8 cellular contexts compared by ENCODE assay signal in the genomic region with DNA sequence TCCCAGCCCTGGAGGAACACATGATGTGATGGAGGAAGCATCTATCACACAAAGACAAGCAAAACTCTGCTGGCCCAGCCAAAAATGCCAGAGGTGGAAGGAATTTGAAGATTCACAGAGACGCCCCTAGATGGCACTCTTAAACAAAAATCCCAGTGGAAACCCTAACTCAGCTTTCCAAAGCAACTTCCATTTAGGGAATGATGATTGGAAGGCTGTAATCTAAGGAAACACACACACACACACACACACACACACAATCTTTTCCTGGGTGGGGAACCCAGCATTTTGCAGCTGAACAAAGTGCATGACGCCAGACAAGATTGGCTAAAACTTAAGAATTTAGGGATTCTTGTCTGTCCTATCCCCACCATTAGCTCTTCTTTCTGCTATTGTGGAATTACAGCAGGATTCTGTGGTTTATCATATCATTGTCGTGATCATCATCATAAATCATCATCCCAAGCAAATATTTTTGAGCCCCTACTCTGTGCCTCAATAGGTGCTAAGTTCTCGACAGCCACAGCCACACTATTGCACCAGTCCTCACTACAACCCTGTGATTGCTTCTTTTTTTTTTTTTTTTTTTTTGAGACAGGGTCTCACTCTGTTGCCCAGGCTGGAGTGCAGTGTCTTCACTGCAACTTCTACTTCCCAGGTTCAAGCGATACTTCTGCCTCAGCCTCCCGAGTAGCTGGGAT. TPM values are rescaled to one million over a fixed set of nuclear protein-coding genes. Genes with fewer than 3 reads are reported as not detected.
DNase-seq lines count a peak whose midpoint lies in the region; ATAC-seq and TF ChIP-seq lines count a peak whose summit lies in the region.

No MANE protein-coding gene starts in this region.

- no peaks in the 10 kb centered on the region for H3K9me3 ChIP-seq in stomach

- H3K36me3 ChIP-seq in brain microvascular endothelial cell (replicated peaks) (no peaks in the 10 kb centered on the region), stomach (peaks cover 0 to 10% (median 3%) of the 10 kb centered on the region in 4 donors)

- peaks cover 22 to 25% of the 10 kb centered on the region in 2 donors for H3K4me1 Mint-ChIP-seq in immature natural killer cell

- ATAC-seq in HG03354 (IDR thresholded peaks at IDR 0.05; ENCODE audit: poor library complexity, severe bottlenecking, unreplicated experiment), result no peak

- peak; percentile 76 for TF ChIP-seq CTCF in brain microvascular endothelial cell (IDR thresholded peaks at IDR 0.05; ENCODE audit: low read depth, low read length, missing control alignments)
- peak in 5 of 7 experiments; percentile 24 to 64 (median 43) for TF ChIP-seq CTCF in stomach (IDR thresholded peaks at IDR 0.05)

- in situ Hi-C loops in brain microvascular endothelial cell (cut with HindIII; ENCODE audit: low pct_ligation_motif_present, low sequenced_read_pairs), result no loop called here

- no peaks in the 10 kb centered on the region for H3K9me3 Mint-ChIP-seq in immature natural killer cell

- TF ChIP-seq EP300 in stomach (IDR thresholded peaks at IDR 0.05), result no peak

- 48 to 58% (median 50%) methylated on average over 6 of the region's 6 CpGs for WGBS in stomach, 5 donors

- H3K36me3 Mint-ChIP-seq in immature natural killer cell, result no peaks in the 10 kb centered on the region

- H3K4me3 Mint-ChIP-seq in immature natural killer cell, result peak overlapping the region in 4 of 5 donors; percentile 38 to 52 (median 46)

- DNase-seq in COLO668 (lab: John Stamatoyannopoulos, UW; ENCODE audit: unreplicated experiment), result peak; percentile 33
- DNase-seq in HCEC 1CT, result peak; percentile 79
- peak; percentile 74 to 86 for DNase-seq in NCI-H526 (lab: John Stamatoyannopoulos, UW)
- DNase-seq in brain microvascular endothelial cell, result peak; percentile 44
- DNase-seq in immature natural killer cell, result no peak
- peak; percentile 30 for DNase-seq in stomach
- no peak for DNase-seq in NK-92 treated with Interleukin-12 subunit alpha and Interleukin-12 subunit beta, amount 100 ng/mL, for 24 hours (lab: John Stamatoyannopoulos, UW)

- H3K27ac ChIP-seq in brain microvascular endothelial cell (no peak overlapping the region), stomach (peak overlapping the region in 2 of 5 donors; percentile 80 to 91)

- no peaks in the 10 kb centered on the region for H3K27me3 Mint-ChIP-seq in immature natural killer cell (ENCODE audit: low read depth in 3 of 3)

- H3K4me1 ChIP-seq in stomach, result peaks cover 22 to 52% (median 45%) of the 10 kb centered on the region in 4 donors

- intact Hi-C loops in stomach (cut with DNase I; ENCODE audit: low total_unique reads), result no loop called here

- H3K27me3 ChIP-seq in brain microvascular endothelial cell (replicated peaks) (no peaks in the 10 kb centered on the region), stomach (no peaks in the 10 kb centered on the region)

- no peak for TF ChIP-seq POLR2A in stomach (IDR thresholded peaks at IDR 0.05)

- no peak overlapping the region for H3K27ac Mint-ChIP-seq in immature natural killer cell

- H3K4me3 ChIP-seq in brain microvascular endothelial cell (ENCODE audit: low read depth, low read length) (no peak overlapping the region), stomach (no peak overlapping the region)

RNA-seq across cellular contexts. Expression of a gene that starts 1.6 kb away (rescaled TPM):
- polyA plus RNA-seq in immature natural killer cell (10 to 100 TPM in 2 of 3 donors, 1 to 10 TPM in 1; 8.2 to 17.5 (median 16.4) TPM), stomach (10 to 100 TPM; 10.1 to 22.5 (median 18.5) TPM)
- total RNA-seq in stomach, result 100 to 1,000 TPM in 1 of 5 donors, 10 to 100 TPM in 4; 13.6 to 103 (median 53.7) TPM

RNA-seq across cellular contexts. Expression of a gene that starts 6.3 kb away (rescaled TPM):
- under 1 TPM in 1 of 3 donors, not detected in 2; 0.02 TPM for polyA plus RNA-seq in immature natural killer cell
- 1 to 10 TPM in 1 of 5 donors, under 1 TPM in 1, not detected in 3; 0.18 to 8.7 TPM for total RNA-seq in stomach
- under 1 TPM in 1 of 3 donors, not detected in 2; 0.10 TPM for polyA plus RNA-seq in stomach

RNA-seq across cellular contexts. Expression of a gene that starts 54.5 kb away (rescaled TPM):
- polyA plus RNA-seq in immature natural killer cell, result not detected
- under 1 TPM in 1 of 5 donors, not detected in 4; 0.55 TPM for total RNA-seq in stomach
- polyA plus RNA-seq in stomach, result under 1 TPM in 1 of 3 donors, not detected in 2; 0.05 TPM

Comparison
In these comparisons a context has a peak if more than half of its experiments do, and no peak if none do; other contexts are left out.
1. DNase-seq: peak in COLO668 (single experiment), HCEC 1CT (single experiment), NCI-H526 (2 of 2), brain microvascular endothelial cell (single experiment) and stomach (single experiment); none in immature natural killer cell (0 of 3) and NK-92 treated with Interleukin-12 subunit alpha and Interleukin-12 subunit beta, amount 100 ng/mL, for 24 hours (single experiment).